ENCODE assay signal across 18 cellular contexts in genomic region chr6:143752459-143752858, GRCh38.
DNase-seq lines count a peak whose midpoint lies in the region; ATAC-seq and TF ChIP-seq lines count a peak whose summit lies in the region.
"Had no signal": no experiment of that assay in that cellular context is flagged by ENCODE, and none has a peak within 500 bp of the region (broad histone marks: within the 10 kb centered on the region; RNA-seq: fewer than 3 reads in every experiment).

No MANE protein-coding gene starts in this region.

- no peaks in the 10 kb centered on the region for H4K20me1 ChIP-seq in hepatocyte (ENCODE audit: insufficient read depth, poor library complexity, severe bottlenecking)
- H4K20me1 ChIP-seq: BLaER1 had no signal

- ATAC-seq in SK-N-SH treated with all-trans-retinoic acid at 6 μM for 48 hours (no peak), natural killer cell (no peak)
- ATAC-seq: GM12878 had no signal

- peaks cover 42% of the 10 kb centered on the region for H3K4me1 ChIP-seq in hepatocyte (ENCODE audit: insufficient read depth)
- peaks cover 29 to 30% of the 10 kb centered on the region in 2 donors for H3K4me1 ChIP-seq in thyroid gland
- H3K4me1 ChIP-seq in ascending aorta = peaks cover 0 to 12% of the 10 kb centered on the region in 2 donors
- H3K4me1 ChIP-seq: BLaER1 had no signal

- H3K27me3 ChIP-seq in hepatocyte = no peaks in the 10 kb centered on the region
- H3K27me3 ChIP-seq in thyroid gland = no peaks in the 10 kb centered on the region
- no peaks in the 10 kb centered on the region for H3K27me3 ChIP-seq in ascending aorta
- H3K27me3 ChIP-seq: BLaER1 had no signal

- H3K36me3 Mint-ChIP-seq in natural killer cell = no peaks in the 10 kb centered on the region

- no peak overlapping the region for H2AFZ ChIP-seq in hepatocyte

- no peaks in the 10 kb centered on the region for H3K9me3 Mint-ChIP-seq in natural killer cell

- H3K27ac Mint-ChIP-seq in natural killer cell = no peak overlapping the region

- DNase-seq in NCI-H146 (lab: John Stamatoyannopoulos, UW) (peak; percentile 7), NCI-H146 treated with DMSO at 0.1 percent for 48 hours (lab: John Stamatoyannopoulos, UW; ENCODE audit: unreplicated experiment) (no peak), hepatocyte (ENCODE audit: low spot score) (no peak), thyroid gland (no peak), ascending aorta (ENCODE audit: low spot score in 2 of 2) (no peak), natural killer cell (no peak)
- no peak for DNase-seq in stimulated activated CD4-positive, alpha-beta T cell treated with anti-CD3 and anti-CD28 coated beads, Interleukin-4, amount 100 ng/mL, for 24 hours
- DNase-seq: AML-193, DMS53, GF-D8, GOT3, HCEC 1CT, IMR-90, KBM-7 had no signal

- WGBS in hepatocyte (ENCODE audit: low lambda C conversion rate, missing lambda C conversion rate) = 60% methylated on average over 2 of the region's 2 CpGs
- WGBS in thyroid gland, 2 donors = 88 to 94% methylated on average over 2 of the region's 2 CpGs

- intact Hi-C loops in thyroid gland (cut with DNase I) = loop anchor here (10.0 kb wide), 1 partner anchor 68 kb away; no protein-coding TSS in a partner anchor
- intact Hi-C loops in ascending aorta (cut with DNase I) = no loop called here
- intact Hi-C loops in natural killer cell (cut with micrococcal nuclease) = no loop called here

- no peak overlapping the region for H3K4me3 Mint-ChIP-seq in natural killer cell

- peak overlapping the region; percentile 4 for H3K4me2 ChIP-seq in hepatocyte
- H3K4me2 ChIP-seq: BLaER1 had no signal

- TF ChIP-seq CTCF in hepatocyte (IDR thresholded peaks at IDR 0.05; ENCODE audit: poor library complexity) (no peak), thyroid gland (IDR thresholded peaks at IDR 0.05) (no peak), ascending aorta (IDR thresholded peaks at IDR 0.05) (no peak), natural killer cell (IDR thresholded peaks at IDR 0.05) (no peak)

- TF ChIP-seq POLR2A in thyroid gland (IDR thresholded peaks at IDR 0.05) = no peak

- H3K9me2 ChIP-seq in hepatocyte (replicated peaks; ENCODE audit: insufficient read depth) = no peaks in the 10 kb centered on the region

- H3K27me3 Mint-ChIP-seq in natural killer cell (ENCODE audit: low read depth in 2 of 2) = no peaks in the 10 kb centered on the region

- H3K4me3 ChIP-seq in hepatocyte (no peak overlapping the region), thyroid gland (replicated peaks in 1 of 3) (no peak overlapping the region), ascending aorta (no peak overlapping the region)
- H3K4me3 ChIP-seq: BLaER1, GM12878 had no signal

- H3K79me2 ChIP-seq in hepatocyte = peaks cover 38% of the 10 kb centered on the region

- no peaks in the 10 kb centered on the region for H3K4me1 Mint-ChIP-seq in natural killer cell

- H3K27ac ChIP-seq in hepatocyte = no peak overlapping the region
- H3K27ac ChIP-seq in thyroid gland = no peak overlapping the region
- H3K27ac ChIP-seq in ascending aorta = no peak overlapping the region
- H3K27ac ChIP-seq: 22Rv1, BLaER1 had no signal

- no peaks in the 10 kb centered on the region for H3K9me3 ChIP-seq in hepatocyte (ENCODE audit: low read depth)
- no peaks in the 10 kb centered on the region for H3K9me3 ChIP-seq in thyroid gland
- H3K9me3 ChIP-seq in ascending aorta = no peaks in the 10 kb centered on the region

- H3K36me3 ChIP-seq in hepatocyte (replicated peaks; ENCODE audit: insufficient read depth, low read depth) = no peaks in the 10 kb centered on the region
- peaks cover 0 to 3% of the 10 kb centered on the region in 2 donors for H3K36me3 ChIP-seq in thyroid gland
- peaks cover 0 to 5% of the 10 kb centered on the region in 2 donors for H3K36me3 ChIP-seq in ascending aorta

TF ChIP-seq in SK-N-SH treated with all-trans-retinoic acid at 6 μM for 48 hours, 23 proteins besides CTCF, POLR2A, EP300 and RAD21:
- TF ChIP-seq ISL1 (CRISPR knock-in tag; IDR thresholded peaks at IDR 0.05) (peak; percentile 68), SNAI2 (CRISPR knock-in tag; IDR thresholded peaks at IDR 0.05) (no peak)
